In genomic region chr9:72415163-72415562, GRCh38 we compare ENCODE assay signal across 26 cellular contexts. TPM values are rescaled to one million over a fixed set of nuclear protein-coding genes. Genes with fewer than 3 reads are reported as not detected.
A peak's percentile ranks its signal among the peaks of the same experiment; 100 is the strongest.
DNase-seq lines count a peak whose midpoint lies in the region; ATAC-seq and TF ChIP-seq lines count a peak whose summit lies in the region.
"Had no signal": no experiment of that assay in that cellular context is flagged by ENCODE, and none has a peak within 500 bp of the region (broad histone marks: within the 10 kb centered on the region; RNA-seq: fewer than 3 reads in every experiment).

No MANE protein-coding gene starts in this region.

- no peak for TF ChIP-seq CTCF in GM13976 (IDR thresholded peaks at IDR 0.05; ENCODE audit: borderline replicate concordance, control extremely low read depth, extremely low read depth, insufficient read depth, missing control alignments)
- no peak for TF ChIP-seq CTCF in esophagus muscularis mucosa (IDR thresholded peaks at IDR 0.05)
- no peak for TF ChIP-seq CTCF in lower lobe of right lung (IDR thresholded peaks at IDR 0.05)

- DNase-seq in GM13976 (ENCODE audit: low spot score) (peak; percentile 29), SIG-M5 treated with dmso at 0.1 percent for 504 hours (lab: John Stamatoyannopoulos, UW; ENCODE audit: unreplicated experiment) (no peak), esophagus muscularis mucosa (ENCODE audit: extremely low spot score) (no peak), MG63 (no peak), lower lobe of right lung (no peak)
- DNase-seq: activated CD4-positive, alpha-beta T cell treated with anti-CD3 and anti-CD28 coated beads, Interleukin-2, amount 10 ng/mL, durations not matched to agents 24 days and 14 days; activated naive CD4-positive, alpha-beta T cell treated with Interleukin-2 at 50 U/mL for 16 hours; activated T-cell treated with anti-CD3 and anti-CD28 coated beads, Interleukin-2, amount 50 U/mL, for 48 hours; Calu3; DND-41; effector memory CD4-positive, alpha-beta T cell; erythroblast; foreskin fibroblast; left colon; NCI-H1105; NCI-H2081; stimulated activated naive CD8-positive, alpha-beta T cell treated with anti-CD3 and anti-CD28 coated beads, Interleukin-15, amount 100 ng/mL, for 72 hours; thyroid gland had no signal

- H3K36me3 ChIP-seq in esophagus muscularis mucosa, result no peaks in the 10 kb centered on the region
- no peaks in the 10 kb centered on the region for H3K36me3 ChIP-seq in MG63
- no peaks in the 10 kb centered on the region for H3K36me3 ChIP-seq in lower lobe of right lung
- H3K36me3 ChIP-seq: BLaER1 treated with 17β-estradiol and CSF1 and Interleukin-3, amounts not matched to agents 10 nM and 100 nM; HAP-1; neutrophil; prostate gland; thyroid gland had no signal

- TF ChIP-seq EP300 in esophagus muscularis mucosa (IDR thresholded peaks at IDR 0.05), result no peak

- H3K4me3 ChIP-seq in esophagus muscularis mucosa (no peak overlapping the region), MG63 (no peak overlapping the region), lower lobe of right lung (no peak overlapping the region)
- H3K4me3 ChIP-seq: BLaER1 treated with 17β-estradiol and CSF1 and Interleukin-3, amounts not matched to agents 10 nM and 100 nM; HAP-1; prostate gland; thyroid gland had no signal

- in situ Hi-C loops in GM13976 (cut with MboI; ENCODE audit: low sequenced_read_pairs, unreplicated experiment), result no loop called here

- no peaks in the 10 kb centered on the region for H3K27me3 ChIP-seq in esophagus muscularis mucosa
- H3K27me3 ChIP-seq in MG63, result no peaks in the 10 kb centered on the region
- no peaks in the 10 kb centered on the region for H3K27me3 ChIP-seq in lower lobe of right lung (ENCODE audit: low read depth)
- H3K27me3 ChIP-seq: BLaER1 treated with 17β-estradiol and CSF1 and Interleukin-3, amounts not matched to agents 10 nM and 100 nM; neutrophil; thyroid gland had no signal

- H3K4me1 ChIP-seq in esophagus muscularis mucosa, result no peaks in the 10 kb centered on the region
- no peaks in the 10 kb centered on the region for H3K4me1 ChIP-seq in lower lobe of right lung
- H3K4me1 ChIP-seq: prostate gland, thyroid gland had no signal

- intact Hi-C loops in esophagus muscularis mucosa (cut with DNase I), result no loop called here
- intact Hi-C loops in lower lobe of right lung (cut with DNase I), result no loop called here

- TF ChIP-seq POLR2A in esophagus muscularis mucosa (IDR thresholded peaks at IDR 0.05; ENCODE audit: low read depth), result no peak

- peak; percentile 60 for ATAC-seq in GM19395 (IDR thresholded peaks at IDR 0.05; ENCODE audit: unreplicated experiment)
- ATAC-seq in HG02642 (IDR thresholded peaks at IDR 0.05; ENCODE audit: poor library complexity, unreplicated experiment), result peak; percentile 54
- ATAC-seq in HG03565 (IDR thresholded peaks at IDR 0.05; ENCODE audit: unreplicated experiment), result peak; percentile 90
- no peak for ATAC-seq in lower lobe of right lung
- ATAC-seq: left colon; stimulated activated naive CD8-positive, alpha-beta T cell treated with anti-CD3 and anti-CD28 coated beads, Interleukin-15, amount 100 ng/mL, for 72 hours had no signal

- no peak overlapping the region for H3K27ac ChIP-seq in esophagus muscularis mucosa (replicated peaks in 1 of 4)
- H3K27ac ChIP-seq in lower lobe of right lung, result no peak overlapping the region
- H3K27ac ChIP-seq: BLaER1 treated with 17β-estradiol and CSF1 and Interleukin-3, amounts not matched to agents 10 nM and 100 nM; neutrophil; prostate gland; thyroid gland; VCaP had no signal

- H3K9me3 ChIP-seq in esophagus muscularis mucosa, result no peaks in the 10 kb centered on the region
- no peaks in the 10 kb centered on the region for H3K9me3 ChIP-seq in MG63
- no peaks in the 10 kb centered on the region for H3K9me3 ChIP-seq in lower lobe of right lung
- H3K9me3 ChIP-seq: BLaER1 treated with 17β-estradiol and CSF1 and Interleukin-3, amounts not matched to agents 10 nM and 100 nM; HAP-1; neutrophil; prostate gland; thyroid gland had no signal

RNA-seq across cellular contexts. Expression of gene ZFAND5, which starts 50.2 kb away (rescaled TPM):
- total RNA-seq in esophagus muscularis mucosa (100 to 1,000 TPM; 176 to 303 (median 225) TPM), lower lobe of right lung (206 TPM)
- total RNA-seq in MG63 (2014; rRNA removed; shearing (Covaris generic); ENCODE audit: low replicate concordance), result 44.2 and 79.3 TPM in 2 replicates

Comparison
In these comparisons a context has a peak if more than half of its experiments do, and no peak if none do; other contexts are left out.
1. ATAC-seq: peak in GM19395 (single experiment), HG02642 (single experiment) and HG03565 (single experiment); none in lower lobe of right lung (0 of 2).